Comparison of ENCODE assay signal across 24 cellular contexts in the genomic region with DNA sequence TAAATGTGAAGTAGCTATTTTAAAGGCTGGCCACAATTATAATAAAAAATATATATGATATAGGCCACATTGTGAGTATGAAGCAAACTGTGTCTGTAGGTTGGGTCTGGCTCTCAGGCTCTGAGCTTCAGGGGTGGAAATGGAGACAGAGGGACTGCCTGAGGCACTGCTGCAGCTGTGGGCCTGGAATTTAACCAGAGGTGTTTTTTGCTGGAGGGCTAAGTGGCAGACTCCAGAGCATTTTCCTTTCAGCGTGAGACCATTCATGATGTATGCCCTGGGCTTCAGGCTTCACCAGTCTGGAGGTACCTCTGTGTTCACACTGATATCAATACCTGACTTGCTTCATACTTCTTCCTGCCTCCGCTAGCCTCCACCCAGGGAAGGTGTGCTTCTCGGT.
"Had no signal": no experiment of that assay in that cellular context is flagged by ENCODE, and none has a peak within 500 bp of the region (broad histone marks: within the 10 kb centered on the region; RNA-seq: fewer than 3 reads in every experiment).

No MANE protein-coding gene starts in this region.

- FAIRE-seq: colon, endothelial cell of umbilical vein, keratinocyte had no signal

- H3K4me3 ChIP-seq: coronary artery, dorsolateral prefrontal cortex, esophagus squamous epithelium, gastrocnemius medialis, heart right ventricle, left lung, lower lobe of right lung had no signal

- H3K4me1 ChIP-seq: esophagus squamous epithelium, gastrocnemius medialis, heart right ventricle, left lung, lower lobe of right lung had no signal

- H3K36me3 ChIP-seq: esophagus squamous epithelium, gastrocnemius medialis, heart right ventricle, left lung, lower lobe of right lung had no signal

- H3K9me3 ChIP-seq: esophagus squamous epithelium, gastrocnemius medialis, heart right ventricle, left lung, lower lobe of right lung had no signal

- H3K27me3 ChIP-seq: gastrocnemius medialis, left lung had no signal

- DNase-seq: dermis blood vessel endothelial cell; dorsolateral prefrontal cortex; effector CD4-positive, alpha-beta T cell; effector memory CD4-positive, alpha-beta T cell; esophagus squamous epithelium; foreskin fibroblast; foreskin melanocyte; gastrocnemius medialis; glutamatergic neuron; head of caudate nucleus; heart right ventricle; hypothalamus; immature natural killer cell; left cardiac atrium; left lung; left ventricle myocardium superior; lower lobe of right lung; mesenchymal stem cell; midbrain; naive thymus-derived CD4-positive, alpha-beta T cell had no signal

- H3K27ac ChIP-seq: coronary artery, dorsolateral prefrontal cortex, esophagus squamous epithelium, gastrocnemius medialis, heart right ventricle, left lung, lower lobe of right lung had no signal
